In the genomic region with DNA sequence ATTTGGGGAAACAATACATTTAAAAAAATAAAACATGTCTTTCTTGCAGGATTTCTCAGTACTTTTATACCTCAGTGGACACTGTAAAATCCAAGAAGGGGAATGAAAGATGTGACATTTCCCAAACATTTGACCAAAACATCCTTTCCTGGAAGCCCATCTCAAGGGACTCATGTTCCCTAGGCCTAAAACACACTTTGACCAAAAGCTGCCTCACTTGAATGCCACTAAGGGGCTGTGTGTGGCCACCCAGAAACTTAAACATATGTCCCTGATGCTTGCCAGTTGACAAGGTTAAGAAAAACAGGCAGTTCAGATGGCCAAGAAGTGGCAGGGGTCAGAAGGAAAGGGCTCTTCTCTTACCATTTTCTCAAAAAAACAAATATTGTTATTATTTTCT, we compare ENCODE assay signal across 21 cellular contexts.
A peak's percentile ranks its signal among the peaks of the same experiment; 100 is the strongest.
DNase-seq lines count a peak whose midpoint lies in the region; ATAC-seq, FAIRE-seq and TF ChIP-seq lines count a peak whose summit lies in the region.
"Had no signal": no experiment of that assay in that cellular context is flagged by ENCODE, and none has a peak within 500 bp of the region (broad histone marks: within the 10 kb centered on the region; RNA-seq: fewer than 3 reads in every experiment).

No MANE protein-coding gene starts in this region.

- no TSS peak for BruUV-seq in HepG2 (replicated peaks; lab: Mats Ljungman, UMichigan)

- H3K9ac ChIP-seq in liver (ENCODE audit: low read depth in 1 of 2, low read length in 2 of 2) (no peak overlapping the region), HepG2 (ENCODE audit: insufficient read depth, low read depth, low read length) (no peak overlapping the region), subcutaneous abdominal adipose tissue (ENCODE audit: low read length in 5 of 5) (peak overlapping the region in 2 of 5 donors; percentile 35 to 72)
- H3K9ac ChIP-seq: BLaER1 had no signal

- ATAC-seq in HepG2: no peak
- no peak for ATAC-seq in right lobe of liver
- no peak for ATAC-seq in HG02798 (IDR thresholded peaks at IDR 0.05; ENCODE audit: poor library complexity, unreplicated experiment)
- ATAC-seq in GM21515 (IDR thresholded peaks at IDR 0.05; ENCODE audit: unreplicated experiment): no peak

- TF ChIP-seq CTCF in liver (IDR thresholded peaks at IDR 0.05; ENCODE audit: low read depth, low read length, missing input control) (no peak), HepG2 (CRISPR knock-in tag; IDR thresholded peaks at IDR 0.05) (no peak), right lobe of liver (IDR thresholded peaks at IDR 0.05) (no peak)

- no peak for TF ChIP-seq POLR2A in HepG2 (IDR thresholded peaks at IDR 0.05; ENCODE audit: insufficient read depth in 1 of 2, low read depth in 2 of 2, low read length in 2 of 2)
- TF ChIP-seq POLR2A in right lobe of liver (IDR thresholded peaks at IDR 0.05): no peak

- H3K79me2 ChIP-seq in HepG2 (ENCODE audit: insufficient read depth, low read length): no peaks in the 10 kb centered on the region

- H3K4me1 ChIP-seq in liver (ENCODE audit: control insufficient read depth in 4 of 4, insufficient read depth in 4 of 4, low read length in 3 of 4) (peaks cover 23 to 62% (median 55%) of the 10 kb centered on the region in 4 donors), HepG2 (ENCODE audit: insufficient read depth, low read length) (peaks cover 44% of the 10 kb centered on the region), right lobe of liver (peaks cover 0 to 79% (median 28%) of the 10 kb centered on the region in 4 donors), subcutaneous abdominal adipose tissue (ENCODE audit: control insufficient read depth in 5 of 5, insufficient read depth in 5 of 5, low read length in 5 of 5) (peaks cover 4 to 45% (median 30%) of the 10 kb centered on the region in 5 donors)

- no peak overlapping the region for H3K4me2 ChIP-seq in HepG2 (ENCODE audit: low read depth, low read length)

- no peak for TF ChIP-seq RAD21 in liver (IDR thresholded peaks at IDR 0.05)
- TF ChIP-seq RAD21 in HepG2 (CRISPR knock-in tag; IDR thresholded peaks at IDR 0.05): no peak

- H2AFZ ChIP-seq in HepG2 (ENCODE audit: low read length): no peak overlapping the region

- DNase-seq in HepG2 (ENCODE audit: low spot score) (no peak), right lobe of liver (no peak), posterior vena cava (ENCODE audit: low spot score) (no peak)
- DNase-seq: AML-193; CD4-positive, alpha-beta memory T cell; DMS153; DMS79; GDM1; H9 had no signal

- H3K4me3 ChIP-seq in liver (ENCODE audit: low read depth in 1 of 3, low read length in 3 of 3) (no peak overlapping the region), HepG2 (replicated peaks in 1 of 3; ENCODE audit: insufficient read depth in 1 of 3, low read depth in 2 of 3, low read length in 3 of 3) (no peak overlapping the region), right lobe of liver (no peak overlapping the region), subcutaneous abdominal adipose tissue (ENCODE audit: low read depth in 1 of 5, low read length in 5 of 5) (no peak overlapping the region)
- H3K4me3 ChIP-seq: A549, BLaER1 had no signal

- intact Hi-C loops in HepG2 (cut with micrococcal nuclease; ENCODE audit: unreplicated experiment) (no loop called here), right lobe of liver (cut with DNase I) (no loop called here), posterior vena cava (cut with DNase I) (loop anchor here in 1 of 2 donors (10.0 kb wide), 1 partner anchor 268 kb away; no protein-coding TSS in a partner anchor)

- H3K9me3 ChIP-seq in liver (ENCODE audit: control insufficient read depth in 4 of 4, low read length in 3 of 4) (no peaks in the 10 kb centered on the region), HepG2 (ENCODE audit: low read length) (no peaks in the 10 kb centered on the region), right lobe of liver (no peaks in the 10 kb centered on the region), subcutaneous abdominal adipose tissue (ENCODE audit: control insufficient read depth in 5 of 5, low read length in 5 of 5) (no peaks in the 10 kb centered on the region)
- H3K9me3 ChIP-seq: A549, BLaER1 had no signal

- H3K27ac ChIP-seq in liver (ENCODE audit: low read depth in 1 of 2, low read length in 2 of 2) (peak overlapping the region; percentile 14 to 43), HepG2 (ENCODE audit: extremely low read length, insufficient read depth, low read length) (no peak overlapping the region), right lobe of liver (peak overlapping the region in 2 of 3 donors; percentile 88 to 98), subcutaneous abdominal adipose tissue (ENCODE audit: low read depth, low read length) (peak overlapping the region; percentile 83)
- H3K27ac ChIP-seq: 22Rv1, BLaER1, HL-60 had no signal

- FAIRE-seq in HepG2 (lab: Jason Lieb, UNC): no peak
- FAIRE-seq: A549, GM12892, GM18507, H1, HTR-8/SVneo had no signal

- H3K36me3 ChIP-seq in liver (ENCODE audit: control insufficient read depth in 4 of 4, insufficient read depth in 3 of 4, low read depth in 1 of 4, low read length in 3 of 4) (peaks cover 0 to 3% (median 0%) of the 10 kb centered on the region in 4 donors), HepG2 (replicated peaks in 1 of 2; ENCODE audit: control insufficient read depth in 1 of 2, insufficient read depth in 2 of 2, low read length in 2 of 2) (no peaks in the 10 kb centered on the region), right lobe of liver (no peaks in the 10 kb centered on the region), subcutaneous abdominal adipose tissue (ENCODE audit: control insufficient read depth in 5 of 5, insufficient read depth in 5 of 5, low read length in 5 of 5) (no peaks in the 10 kb centered on the region)
- H3K36me3 ChIP-seq: BLaER1 had no signal

- in situ Hi-C loops in HepG2 (cut with HindIII; ENCODE audit: extremely low pct_ligation_motif_present, low pct_unique_long_range_greater_than_20kb): loop anchor here (5.0 kb wide), 1 partner anchor 70 kb away; no protein-coding TSS in a partner anchor

- H3K27me3 ChIP-seq in liver (ENCODE audit: control insufficient read depth in 4 of 4, insufficient read depth in 4 of 4, low read length in 3 of 4) (no peaks in the 10 kb centered on the region), HepG2 (ENCODE audit: control insufficient read depth in 1 of 2, insufficient read depth in 2 of 2, low read length in 2 of 2) (no peaks in the 10 kb centered on the region), right lobe of liver (no peaks in the 10 kb centered on the region), subcutaneous abdominal adipose tissue (ENCODE audit: control insufficient read depth in 5 of 5, insufficient read depth in 4 of 5, low read length in 5 of 5) (no peaks in the 10 kb centered on the region)
- H3K27me3 ChIP-seq: BLaER1 had no signal

- TF ChIP-seq EP300 in HepG2 (IDR thresholded peaks at IDR 0.05; ENCODE audit: low read depth in 2 of 2, low read length in 2 of 2) (no peak), HepG2 (CRISPR knock-in tag; IDR thresholded peaks at IDR 0.05; ENCODE audit: borderline replicate concordance) (no peak)

- CTCF ChIA-PET in HepG2 (lab: Yijun Ruan, JAX; ENCODE audit: low intra/inter-chr PET ratio, low total read pairs): interaction anchor here (1.9 kb wide), 1 partner anchor 73 kb away, joined by 19 read pairs; a partner anchor contains a TSS

- no peaks in the 10 kb centered on the region for H4K20me1 ChIP-seq in HepG2 (ENCODE audit: insufficient read depth, low read length)
- H4K20me1 ChIP-seq: BLaER1 had no signal

- POLR2A ChIA-PET in HepG2 (lab: Yijun Ruan, JAX): interaction anchor here (1.1 kb wide), 1 partner anchor 98 kb away, joined by 4 read pairs; no protein-coding TSS in a partner anchor

TF ChIP-seq in liver, 16 proteins besides CTCF, POLR2A, EP300 and RAD21 (continues in another document):
- TF ChIP-seq NR2F2 (IDR thresholded peaks at IDR 0.05) (no peak), FOXA2 (IDR thresholded peaks at IDR 0.05) (no peak), YY1 (IDR thresholded peaks at IDR 0.05) (no peak), HNF4G (IDR thresholded peaks at IDR 0.05) (no peak), TAF1 (conservative IDR thresholded peaks at IDR 0.05) (no peak)
- TF ChIP-seq, protein P1, sequence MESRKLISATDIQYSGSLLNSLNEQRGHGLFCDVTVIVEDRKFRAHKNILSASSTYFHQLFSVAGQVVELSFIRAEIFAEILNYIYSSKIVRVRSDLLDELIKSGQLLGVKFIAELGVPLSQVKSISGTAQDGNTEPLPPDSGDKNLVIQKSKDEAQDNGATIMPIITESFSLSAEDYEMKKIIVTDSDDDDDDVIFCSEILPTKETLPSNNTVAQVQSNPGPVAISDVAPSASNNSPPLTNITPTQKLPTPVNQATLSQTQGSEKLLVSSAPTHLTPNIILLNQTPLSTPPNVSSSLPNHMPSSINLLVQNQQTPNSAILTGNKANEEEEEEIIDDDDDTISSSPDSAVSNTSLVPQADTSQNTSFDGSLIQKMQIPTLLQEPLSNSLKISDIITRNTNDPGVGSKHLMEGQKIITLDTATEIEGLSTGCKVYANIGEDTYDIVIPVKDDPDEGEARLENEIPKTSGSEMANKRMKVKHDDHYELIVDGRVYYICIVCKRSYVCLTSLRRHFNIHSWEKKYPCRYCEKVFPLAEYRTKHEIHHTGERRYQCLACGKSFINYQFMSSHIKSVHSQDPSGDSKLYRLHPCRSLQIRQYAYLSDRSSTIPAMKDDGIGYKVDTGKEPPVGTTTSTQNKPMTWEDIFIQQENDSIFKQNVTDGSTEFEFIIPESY (IDR thresholded peaks at IDR 0.05): no peak

TF ChIP-seq in HepG2, 621 proteins besides CTCF, POLR2A, EP300 and RAD21 (continues in another document):
- TF ChIP-seq, protein P2, sequence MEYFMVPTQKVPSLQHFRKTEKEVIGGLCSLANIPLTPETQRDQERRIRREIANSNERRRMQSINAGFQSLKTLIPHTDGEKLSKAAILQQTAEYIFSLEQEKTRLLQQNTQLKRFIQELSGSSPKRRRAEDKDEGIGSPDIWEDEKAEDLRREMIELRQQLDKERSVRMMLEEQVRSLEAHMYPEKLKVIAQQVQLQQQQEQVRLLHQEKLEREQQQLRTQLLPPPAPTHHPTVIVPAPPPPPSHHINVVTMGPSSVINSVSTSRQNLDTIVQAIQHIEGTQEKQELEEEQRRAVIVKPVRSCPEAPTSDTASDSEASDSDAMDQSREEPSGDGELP (IDR thresholded peaks at IDR 0.05; ENCODE audit: borderline replicate concordance, low read depth): no peak
- TF ChIP-seq ZNF776 (CRISPR knock-in tag; IDR thresholded peaks at IDR 0.05): no peak
- no peak for TF ChIP-seq MAF1 (CRISPR knock-in tag; IDR thresholded peaks at IDR 0.05; ENCODE audit: borderline replicate concordance)
- TF ChIP-seq ISL2 (CRISPR knock-in tag; IDR thresholded peaks at IDR 0.05): no peak
- no peak for TF ChIP-seq ZEB1 (IDR thresholded peaks at IDR 0.05; ENCODE audit: insufficient replicate concordance, low read depth)
- no peak for TF ChIP-seq ZSCAN29 (CRISPR knock-in tag; conservative IDR thresholded peaks at IDR 0.05)
- no peak for TF ChIP-seq KDM2A (CRISPR knock-in tag; IDR thresholded peaks at IDR 0.05; ENCODE audit: borderline replicate concordance, low read depth)
- TF ChIP-seq RXRB (CRISPR knock-in tag; IDR thresholded peaks at IDR 0.05; ENCODE audit: borderline replicate concordance): no peak
